1 cellular context compared by ENCODE assay signal in the genomic region with DNA sequence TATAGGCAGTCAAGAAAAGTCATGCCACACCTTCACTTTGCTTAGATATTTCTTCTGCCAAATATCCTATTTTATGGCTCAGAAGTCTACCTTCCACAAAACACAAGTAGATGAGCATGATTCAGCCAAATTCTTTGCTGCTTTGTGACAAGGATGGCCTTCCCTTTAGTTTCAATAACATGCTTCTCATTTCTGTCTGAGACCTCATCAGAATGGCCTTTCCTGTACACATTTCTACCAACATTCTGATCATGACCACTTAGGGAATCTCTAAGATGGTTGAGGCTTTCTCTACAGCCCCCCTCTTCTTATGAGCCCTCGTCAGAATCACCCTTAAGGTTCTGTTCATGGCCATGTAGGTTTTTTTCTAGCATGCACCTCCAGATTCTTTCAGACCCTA.
TF ChIP-seq lines count a peak whose summit lies in the region.

No MANE protein-coding gene starts in this region.

TF ChIP-seq in SK-N-SH, 30 proteins besides CTCF, POLR2A, EP300 and RAD21 (continued from another document):
- TF ChIP-seq PBX3 (IDR thresholded peaks at IDR 0.05), result peak; percentile 34
